ENCODE assay signal across 9 cellular contexts in genomic region chr5:111227805-111228204, GRCh38. TPM values are rescaled to one million over a fixed set of nuclear protein-coding genes. Genes with fewer than 3 reads are reported as not detected.
DNase-seq lines count a peak whose midpoint lies in the region; ATAC-seq and TF ChIP-seq lines count a peak whose summit lies in the region.
"Had no signal": no experiment of that assay in that cellular context is flagged by ENCODE, and none has a peak within 500 bp of the region (broad histone marks: within the 10 kb centered on the region; RNA-seq: fewer than 3 reads in every experiment).

No MANE protein-coding gene starts in this region.

- no peak overlapping the region for H3K4me2 ChIP-seq in H9 (ENCODE audit: insufficient read depth, insufficient read length, low read length)

- H2BK20ac ChIP-seq in H9 (ENCODE audit: low read depth, low read length, poor library complexity, severe bottlenecking), result no peak overlapping the region

- H3K79me1 ChIP-seq in H9 (ENCODE audit: insufficient read depth, low read depth, low read length, poor library complexity, severe bottlenecking), result no peaks in the 10 kb centered on the region

- H2AK5ac ChIP-seq in H9 (ENCODE audit: insufficient read length, low read length), result no peak overlapping the region

- peaks cover 33% of the 10 kb centered on the region for H3K27me3 Mint-ChIP-seq in H9 (ENCODE audit: low read depth)

- peaks cover 11% of the 10 kb centered on the region for H3K23me2 ChIP-seq in H9 (ENCODE audit: insufficient read length, low read depth, low read length, poor library complexity, severe bottlenecking)

- H4K20me1 ChIP-seq in H9 (ENCODE audit: control insufficient read depth, insufficient read depth, insufficient read length), result no peaks in the 10 kb centered on the region

- H2BK12ac ChIP-seq in H9 (ENCODE audit: insufficient read length, low read depth, low read length), result no peak overlapping the region

- H2BK5ac ChIP-seq in H9 (ENCODE audit: insufficient read length, low read length), result no peak overlapping the region

- H3K14ac ChIP-seq in H9 (ENCODE audit: insufficient read depth, low read length), result no peak overlapping the region

- no peaks in the 10 kb centered on the region for H3K9me3 ChIP-seq in H9 (ENCODE audit: control insufficient read depth, low read depth, low read length)

- no peak overlapping the region for H3K27ac Mint-ChIP-seq in H9

- peak; percentile 27 for DNase-seq in AG20443 (ENCODE audit: low spot score)
- DNase-seq in H7, result peak; percentile 14
- DNase-seq in activated T-helper 1 cell treated with Interleukin-2 at 50 U/mL for 16 hours (ENCODE audit: low read depth), result peak; percentile 16
- DNase-seq in foreskin melanocyte, result peak; percentile 6
- no peak for DNase-seq in omental fat pad (ENCODE audit: low spot score)
- no peak for DNase-seq in H9
- DNase-seq in NCI-H1930 (lab: John Stamatoyannopoulos, UW), result no peak
- no peak for DNase-seq in GOT3 (lab: John Stamatoyannopoulos, UW)
- DNase-seq: erythroblast had no signal

- H3K56ac ChIP-seq in H9 (ENCODE audit: insufficient read length, low read depth, low read length), result no peak overlapping the region

- no peak overlapping the region for H3T11ph ChIP-seq in H9 (ENCODE audit: low read length)

- no peak overlapping the region for H3K4ac ChIP-seq in H9 (ENCODE audit: low read depth, low read length)

- no peak overlapping the region for H4K5ac ChIP-seq in H9 (ENCODE audit: insufficient read length, low read depth, low read length)

- peaks cover 0 to 2% of the 10 kb centered on the region in 2 experiments; a peak in 1 of 5 replicates for H3K9me3 Mint-ChIP-seq in H9

- peaks cover 15 to 20% of the 10 kb centered on the region in 2 experiments for H3K4me1 Mint-ChIP-seq in H9

- WGBS in H9 (ENCODE audit: extremely low coverage, insufficient read length, low lambda C conversion rate), result no CpG with 5 or more reads among the region's 4 CpGs

- no peaks in the 10 kb centered on the region for H3K4me1 ChIP-seq in H9 (ENCODE audit: insufficient read depth, low read length)

- no peak overlapping the region for H3K27ac ChIP-seq in H9 (ENCODE audit: insufficient read length, low read depth, low read length)

- no peak overlapping the region for H2BK15ac ChIP-seq in H9 (ENCODE audit: low read depth, low read length)

- H4K8ac ChIP-seq in H9 (replicated peaks; ENCODE audit: insufficient read length, low read depth, low read length), result no peak overlapping the region

- H3K79me2 ChIP-seq in H9 (ENCODE audit: insufficient read depth, low read length), result no peaks in the 10 kb centered on the region

- H4K91ac ChIP-seq in H9 (ENCODE audit: insufficient read length, low read depth, low read length), result no peak overlapping the region

- no peak overlapping the region for H3K4me3 ChIP-seq in H7 (ENCODE audit: insufficient read depth, low read depth, low read length)

- ATAC-seq in omental fat pad (ENCODE audit: low FRiP score), result no peak

- no peak overlapping the region for H2BK120ac ChIP-seq in H9 (ENCODE audit: low read depth, low read length, poor library complexity, severe bottlenecking)

- no peak overlapping the region for H3K23ac ChIP-seq in H9 (ENCODE audit: insufficient read length, low read depth, low read length)

- no peaks in the 10 kb centered on the region for H3K36me3 ChIP-seq in H7 (replicated peaks; ENCODE audit: control insufficient read depth, insufficient read depth, low read length)

- H3K27me3 ChIP-seq in H7 (ENCODE audit: control insufficient read depth, insufficient read depth, low read length) (peaks cover 17% of the 10 kb centered on the region), H9 (ENCODE audit: insufficient read depth, low read length) (peaks cover 7% of the 10 kb centered on the region; the same call in 1 of the 2 replicates)

- no peak overlapping the region for H3K18ac ChIP-seq in H9 (ENCODE audit: insufficient read length, low read depth, low read length)

- TF ChIP-seq CTCF in omental fat pad (IDR thresholded peaks at IDR 0.05), result no peak
- TF ChIP-seq CTCF in H9 (conservative IDR thresholded peaks at IDR 0.05), result no peak

- H3K4me3 Mint-ChIP-seq in H9, result no peak overlapping the region

- H3K9ac ChIP-seq in H9 (ENCODE audit: extremely low read depth, insufficient read length, low read length), result no peak overlapping the region

- no peak overlapping the region for H2AFZ ChIP-seq in H9 (ENCODE audit: low read length)

- no peaks in the 10 kb centered on the region for H3K36me3 Mint-ChIP-seq in H9 (ENCODE audit: insufficient read depth in 1 of 3, low read depth in 3 of 3)

RNA-seq across cellular contexts. Expression of gene CAMK4, which starts 3.6 kb away (rescaled TPM):
- total RNA-seq in H7 (2014; rRNA removed; shearing (Covaris generic)), result 2.5 and 2.7 TPM in 2 replicates
- total RNA-seq in omental fat pad (1 to 10 TPM in 2 of 4 donors, under 1 TPM in 2; 0.44 to 3.8 (median 1.7) TPM), H9 (2021) (6.3 and 7.9 TPM in 2 replicates)

Comparison
In these comparisons a context has a peak if more than half of its experiments do, and no peak if none do; other contexts are left out.
1. DNase-seq: peak in AG20443 (single experiment), H7 (single experiment), activated T-helper 1 cell treated with Interleukin-2 at 50 U/mL for 16 hours (single experiment) and foreskin melanocyte (single experiment); none in omental fat pad (single experiment), H9 (single experiment), NCI-H1930 (0 of 2) and GOT3 (single experiment).